ENCODE assay signal across 2 cellular contexts in genomic region chr9:34590376-34591090, GRCh38.
TF ChIP-seq lines count a peak whose summit lies in the region.

No MANE protein-coding gene starts in this region.

TF ChIP-seq in endothelial cell of umbilical vein, 7 proteins besides CTCF, POLR2A, EP300 and RAD21:
- TF ChIP-seq JUN (IDR thresholded peaks at IDR 0.05; ENCODE audit: borderline replicate concordance, insufficient read depth, insufficient read length, low read depth) (no peak), EZH2 (IDR thresholded peaks at IDR 0.05; ENCODE audit: borderline replicate concordance, low read depth, low read length, severe bottlenecking) (peak; percentile 53)

TF ChIP-seq in SK-N-SH treated with all-trans-retinoic acid at 6 μM for 48 hours, 23 proteins besides CTCF, POLR2A, EP300 and RAD21:
- TF ChIP-seq TCF4 (CRISPR knock-in tag; IDR thresholded peaks at IDR 0.05; ENCODE audit: borderline replicate concordance), result no peak
- no peak for TF ChIP-seq CSRNP3 (CRISPR knock-in tag; IDR thresholded peaks at IDR 0.05)
- no peak for TF ChIP-seq GLIS3 (CRISPR knock-in tag; IDR thresholded peaks at IDR 0.05)
- TF ChIP-seq ZNF70 (CRISPR knock-in tag; IDR thresholded peaks at IDR 0.05), result no peak
- TF ChIP-seq ZC3H10 (CRISPR knock-in tag; IDR thresholded peaks at IDR 0.05), result no peak
- TF ChIP-seq OSR1 (CRISPR knock-in tag; IDR thresholded peaks at IDR 0.05), result no peak
- TF ChIP-seq POU6F1 (CRISPR knock-in tag; IDR thresholded peaks at IDR 0.05; ENCODE audit: borderline replicate concordance, low read depth), result no peak
